12 cellular contexts compared by ENCODE assay signal in genomic region chr13:91174886-91175501, GRCh38.
A peak's percentile ranks its signal among the peaks of the same experiment; 100 is the strongest.
DNase-seq lines count a peak whose midpoint lies in the region; FAIRE-seq and TF ChIP-seq lines count a peak whose summit lies in the region.
"Had no signal": no experiment of that assay in that cellular context is flagged by ENCODE, and none has a peak within 500 bp of the region (broad histone marks: within the 10 kb centered on the region; RNA-seq: fewer than 3 reads in every experiment).

No MANE protein-coding gene starts in this region.

- FAIRE-seq in bronchial epithelial cell (lab: Jason Lieb, UNC): no peak

- H3K27me3 ChIP-seq in H7 (ENCODE audit: control insufficient read depth, insufficient read depth, low read length): peaks cover 6% of the 10 kb centered on the region; the same call in 1 of the 2 replicates
- H3K27me3 ChIP-seq in bronchial epithelial cell (ENCODE audit: control insufficient read depth, insufficient read depth, low read length): peaks cover 1% of the 10 kb centered on the region

- no peaks in the 10 kb centered on the region for H3K9me3 ChIP-seq in iPS-18c (ENCODE audit: control insufficient read depth, insufficient read depth, low read length)
- H3K9me3 ChIP-seq: HAP-1 had no signal

- H3K27ac ChIP-seq in skin epidermis: no peak overlapping the region

- no peak for TF ChIP-seq CTCF in bronchial epithelial cell (IDR thresholded peaks at IDR 0.05; ENCODE audit: insufficient read depth, low read length, severe bottlenecking)

- H3K36me3 ChIP-seq in H7 (replicated peaks; ENCODE audit: control insufficient read depth, insufficient read depth, low read length) (no peaks in the 10 kb centered on the region), bronchial epithelial cell (ENCODE audit: control insufficient read depth, insufficient read depth, low read length) (no peaks in the 10 kb centered on the region)
- H3K36me3 ChIP-seq: HAP-1 had no signal

- H3K4me3 ChIP-seq in H7 (ENCODE audit: insufficient read depth, low read depth, low read length) (peak overlapping the region; percentile 49; the same call in 1 of the 2 replicates), bronchial epithelial cell (ENCODE audit: low read depth, low read length) (peak overlapping the region; percentile 20), iPS-18c (ENCODE audit: insufficient read depth, low read depth, low read length) (peak overlapping the region; percentile 61), skin epidermis (peak overlapping the region; percentile 1 to 31 (median 7))
- H3K4me3 ChIP-seq: HAP-1 had no signal

- DNase-seq in H7: peak; percentile 56
- DNase-seq in bronchial epithelial cell (ENCODE audit: low read depth): no peak
- no peak for DNase-seq in NCI-H2107 (lab: John Stamatoyannopoulos, UW)
- DNase-seq in activated CD8-positive, alpha-beta memory T cell treated with anti-CD3 and anti-CD28 coated beads, Interleukin-2, amount 50 U/mL, for 4 hours: no peak
- no peak for DNase-seq in C1 segment of cervical spinal cord (lab: John Stamatoyannopoulos, UW)
- DNase-seq in COR-L47 (lab: John Stamatoyannopoulos, UW): no peak
- DNase-seq: activated naive CD4-positive, alpha-beta T cell treated with Interleukin-2 at 50 U/mL for 16 hours; PC-3; stimulated activated CD4-positive, alpha-beta T cell treated with anti-CD3 and anti-CD28 coated beads, Interleukin-4, amount 100 ng/mL, for 24 hours had no signal

Comparison
In these comparisons a context has a peak if more than half of its experiments do, and no peak if none do; other contexts are left out.
1. H3K4me3 ChIP-seq: peak in every context shown above with its lines; median percentile 61 in iPS-18c; 49 in H7; 20 in bronchial epithelial cell; 7 in skin epidermis.